Comparison of ENCODE assay signal across 8 cellular contexts in the genomic region with DNA sequence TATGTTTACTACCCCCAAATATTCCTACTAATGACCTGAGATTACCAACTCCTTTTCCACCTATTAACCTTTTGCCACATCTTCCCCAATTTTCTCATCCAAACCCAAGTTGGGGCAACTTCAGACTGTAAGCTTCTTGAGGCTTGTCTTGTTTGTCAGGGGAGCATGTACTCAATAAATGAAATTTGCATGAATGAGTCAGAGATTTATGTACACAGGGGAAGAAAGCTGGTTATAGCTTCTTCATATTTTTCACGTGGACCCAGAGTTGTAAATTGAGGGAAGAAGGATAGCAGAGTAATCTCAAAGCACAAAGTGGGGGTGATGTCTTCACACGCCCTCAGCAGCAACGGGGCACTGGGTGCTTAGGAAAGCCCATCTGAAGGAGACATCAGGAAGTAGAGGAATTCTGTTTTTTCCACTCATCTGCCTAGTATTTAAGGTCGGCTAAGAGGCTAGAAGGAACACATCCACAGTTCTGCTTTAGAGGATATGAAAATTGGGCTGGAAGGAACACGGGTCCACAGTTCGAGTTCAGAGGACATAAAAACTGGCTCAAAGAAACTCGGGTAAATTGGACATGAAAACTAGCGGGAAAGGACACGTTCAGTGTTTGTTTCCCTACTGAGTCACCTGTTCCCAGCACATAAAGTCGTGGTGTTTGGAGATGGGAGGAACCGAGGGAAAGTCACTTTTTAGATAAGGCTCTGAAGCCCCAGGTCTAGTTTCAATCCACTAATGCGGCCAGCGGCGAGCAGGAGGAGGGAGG. TPM values are rescaled to one million over a fixed set of nuclear protein-coding genes. Genes with fewer than 3 reads are reported as not detected.
DNase-seq lines count a peak whose midpoint lies in the region; ATAC-seq, FAIRE-seq and TF ChIP-seq lines count a peak whose summit lies in the region.

No MANE protein-coding gene starts in this region.

- H3K27ac Mint-ChIP-seq in astrocyte (ENCODE audit: unreplicated experiment) (no peak overlapping the region), memory B cell (peak overlapping the region; percentile 81)

- no peaks in the 10 kb centered on the region for H3K79me2 ChIP-seq in astrocyte (ENCODE audit: insufficient read depth, low read length)

- peak overlapping the region; percentile 81 for H3K4me3 Mint-ChIP-seq in astrocyte (ENCODE audit: unreplicated experiment)
- H3K4me3 Mint-ChIP-seq in memory B cell: peak overlapping the region; percentile 96

- H3K9me3 Mint-ChIP-seq in astrocyte (ENCODE audit: unreplicated experiment) (no peaks in the 10 kb centered on the region), memory B cell (no peaks in the 10 kb centered on the region)

- FAIRE-seq in astrocyte (lab: Jason Lieb, UNC): peak; percentile 65

- H3K4me1 ChIP-seq in BE2C (no peaks in the 10 kb centered on the region), HEK293 (ENCODE audit: control insufficient read depth, insufficient read depth, low read length) (peaks cover 17% of the 10 kb centered on the region), astrocyte (ENCODE audit: insufficient read depth, low read length) (peaks cover 7% of the 10 kb centered on the region), mucosa of descending colon (ENCODE audit: low read depth) (no peaks in the 10 kb centered on the region)

- H3K36me3 Mint-ChIP-seq in astrocyte (ENCODE audit: low read depth, unreplicated experiment) (no peaks in the 10 kb centered on the region), memory B cell (peaks cover 8% of the 10 kb centered on the region)

- H3K27ac ChIP-seq in HEK293 (ENCODE audit: extremely low read depth, low read depth, low read length): no peak overlapping the region; the same call in 1 of the 2 replicates
- H3K27ac ChIP-seq in astrocyte (ENCODE audit: low read depth, low read length): peak overlapping the region; percentile 4

- H3K4me3 ChIP-seq in BE2C (ENCODE audit: low read depth, low read length) (peak overlapping the region; percentile 32), HEK293 (ENCODE audit: low read depth, low read length) (peak overlapping the region; percentile 4), astrocyte (ENCODE audit: insufficient read depth, low read depth, low read length) (peak overlapping the region; percentile 50), mucosa of descending colon (no peak overlapping the region)

- H3K9me3 ChIP-seq in BE2C: no peaks in the 10 kb centered on the region
- H3K9me3 ChIP-seq in HEK293 (ENCODE audit: control insufficient read depth, insufficient read depth, low read depth, low read length): no peaks in the 10 kb centered on the region
- no peaks in the 10 kb centered on the region for H3K9me3 ChIP-seq in astrocyte (ENCODE audit: insufficient read depth, low read depth, low read length)
- H3K9me3 ChIP-seq in mucosa of descending colon: no peaks in the 10 kb centered on the region

- CTCF ChIA-PET in HEK293 (lab: Yijun Ruan, JAX): interaction anchor here (0.7 to 1.7 kb wide), 6 partner anchors 13 to 907 kb away, joined by 3 to 6 read pairs (median 4); no protein-coding TSS in a partner anchor

- H3K4me1 Mint-ChIP-seq in astrocyte (ENCODE audit: low read depth, unreplicated experiment): peaks cover 3% of the 10 kb centered on the region
- peaks cover 19% of the 10 kb centered on the region for H3K4me1 Mint-ChIP-seq in memory B cell

- TF ChIP-seq CTCF in BE2C (IDR thresholded peaks at IDR 0.05; ENCODE audit: low read depth, low read length): no peak
- TF ChIP-seq CTCF in HEK293 (tag by site-specific recombination; IDR thresholded peaks at IDR 0.05): no peak
- no peak for TF ChIP-seq CTCF in astrocyte (IDR thresholded peaks at IDR 0.05; ENCODE audit: insufficient read depth, low read depth, low read length)
- TF ChIP-seq CTCF in mucosa of descending colon (IDR thresholded peaks at IDR 0.05): no peak

- H3K36me3 ChIP-seq in BE2C: no peaks in the 10 kb centered on the region
- H3K36me3 ChIP-seq in HEK293 (ENCODE audit: control insufficient read depth in 2 of 2, insufficient read depth in 1 of 2, low read length in 2 of 2): no peaks in the 10 kb centered on the region; a peak in 1 of 3 replicates
- H3K36me3 ChIP-seq in astrocyte (ENCODE audit: insufficient read depth, low read length): no peaks in the 10 kb centered on the region
- no peaks in the 10 kb centered on the region for H3K36me3 ChIP-seq in mucosa of descending colon (ENCODE audit: low read depth)

- DNase-seq in BE2C (no peak), astrocyte (ENCODE audit: low read depth) (no peak), memory B cell (ENCODE audit: low spot score in 2 of 2) (no peak), AG08395 (ENCODE audit: low spot score) (no peak), GF-D8 (lab: John Stamatoyannopoulos, UW) (no peak), mucosa of descending colon (no peak)

- H3K27me3 Mint-ChIP-seq in astrocyte (ENCODE audit: low read depth, unreplicated experiment): no peaks in the 10 kb centered on the region
- H3K27me3 Mint-ChIP-seq in memory B cell: no peaks in the 10 kb centered on the region

- ATAC-seq in memory B cell (ENCODE audit: low read depth) (no peak), GM21367 (IDR thresholded peaks at IDR 0.05; ENCODE audit: unreplicated experiment) (no peak), mucosa of descending colon (no peak)

- POLR2A ChIA-PET in HEK293 (lab: Yijun Ruan, JAX): interaction anchor here (0.6 to 2.1 kb wide), 10 partner anchors 10 to 117 kb away, joined by 3 to 13 read pairs (median 4); partner anchors contain the start of genes AP1S2 and ZRSR2

- peak overlapping the region; percentile 75 for H2AFZ ChIP-seq in astrocyte (ENCODE audit: low read depth, low read length)

- intact Hi-C loops in mucosa of descending colon (cut with DNase I, micrococcal nuclease): no loop called here

- peak overlapping the region; percentile 85 for H3K4me2 ChIP-seq in astrocyte (ENCODE audit: low read length)

- H4K20me1 ChIP-seq in astrocyte (ENCODE audit: insufficient read depth, low read length): no peaks in the 10 kb centered on the region

- H3K27me3 ChIP-seq in BE2C (no peaks in the 10 kb centered on the region), astrocyte (ENCODE audit: insufficient read depth, low read length) (no peaks in the 10 kb centered on the region)

- H3K9ac ChIP-seq in astrocyte (ENCODE audit: low read length): peak overlapping the region; percentile 61

TF ChIP-seq in HEK293, 187 proteins besides CTCF, POLR2A, EP300 and RAD21 (continues in another document):
- no peak for TF ChIP-seq ZNF521 (tag by site-specific recombination; IDR thresholded peaks at IDR 0.05)
- TF ChIP-seq ZBTB21 (tag by site-specific recombination; IDR thresholded peaks at IDR 0.05): no peak
- TF ChIP-seq SETDB1 (IDR thresholded peaks at IDR 0.05; ENCODE audit: insufficient read length, low read length): no peak
- no peak for TF ChIP-seq ZNF426 (tag by site-specific recombination; IDR thresholded peaks at IDR 0.05)
- no peak for TF ChIP-seq ZNF121 (tag by site-specific recombination; IDR thresholded peaks at IDR 0.05)
- peak; percentile 12; the same call in 1 of the 2 replicates for TF ChIP-seq ZNF660 (tag by site-specific recombination; IDR thresholded peaks at IDR 0.05)
- TF ChIP-seq PATZ1 (tag by site-specific recombination; IDR thresholded peaks at IDR 0.05): no peak
- TF ChIP-seq ZNF704 (tag by site-specific recombination; IDR thresholded peaks at IDR 0.05): no peak
- TF ChIP-seq PRDM6 (tag by site-specific recombination; IDR thresholded peaks at IDR 0.05): peak; percentile 60
- no peak for TF ChIP-seq SP2 (tag by site-specific recombination; IDR thresholded peaks at IDR 0.05)
- no peak for TF ChIP-seq ZNF223 (tag by site-specific recombination; IDR thresholded peaks at IDR 0.05)
- TF ChIP-seq ZNF664 (tag by site-specific recombination; IDR thresholded peaks at IDR 0.05): no peak

RNA-seq across cellular contexts. Expression of gene CA5B, which starts 0.7 kb away (rescaled TPM):
- polyA plus RNA-seq in BE2C (2012; ENCODE audit: insufficient read depth, insufficient read length, low read depth): 1.5 TPM
- 6.1 and 6.4 TPM in 2 replicates for total RNA-seq in astrocyte
- 1 to 10 TPM; 6.8 to 9.3 (median 7.0) TPM for total RNA-seq in mucosa of descending colon

RNA-seq across cellular contexts. Expression of gene ZRSR2, which starts 52.9 kb away (rescaled TPM):
- polyA plus RNA-seq in BE2C (2012; ENCODE audit: insufficient read depth, insufficient read length, low read depth): 23.4 TPM
- total RNA-seq in astrocyte: 7.3 and 9.3 TPM in 2 replicates
- 10 to 100 TPM in 2 of 3 donors, 1 to 10 TPM in 1; 7.0 to 14.0 (median 11.7) TPM for total RNA-seq in mucosa of descending colon
